Comparison of ENCODE assay signal across 1 cellular context in genomic region chr16:30805370-30806169, GRCh38.
TF ChIP-seq lines count a peak whose summit lies in the region.

No MANE protein-coding gene starts in this region.

TF ChIP-seq in K562, 482 proteins besides CTCF, POLR2A, EP300 and RAD21 (continued from another document and continues in another):
- TF ChIP-seq ZNF592 (IDR thresholded peaks at IDR 0.05), result peak; percentile 50
- TF ChIP-seq ZFX (CRISPR knock-in tag; IDR thresholded peaks at IDR 0.05), result peak; percentile 99
- peak; percentile 43; the same call in 1 of the 2 replicates for TF ChIP-seq ARID1B (IDR thresholded peaks at IDR 0.05)
- no peak for TF ChIP-seq EGR1 (conservative IDR thresholded peaks at IDR 0.05)
- peak; percentile 69 for TF ChIP-seq CBX1 (IDR thresholded peaks at IDR 0.05; ENCODE audit: low read depth)
- TF ChIP-seq ADNP (tag; IDR thresholded peaks at IDR 0.05), result no peak
- TF ChIP-seq SRSF1 (IDR thresholded peaks at IDR 0.05; ENCODE audit: low read depth, low read length), result 0 out of 2 replicates have a peak, but pooled peaks have one; percentile 27
- no peak for TF ChIP-seq ZNF561 (CRISPR knock-in tag; conservative IDR thresholded peaks at IDR 0.05)
- TF ChIP-seq ETS2 (tag; IDR thresholded peaks at IDR 0.05; ENCODE audit: borderline replicate concordance, poor library complexity, severe bottlenecking), result peak; percentile 42
- TF ChIP-seq UBTF (IDR thresholded peaks at IDR 0.05; ENCODE audit: borderline replicate concordance in 1 of 2, low read depth in 2 of 2, low read length in 2 of 2), result peak; percentile 81 to 89; a peak in 3 of 4 replicates
- no peak for TF ChIP-seq ZNF407 (IDR thresholded peaks at IDR 0.05; ENCODE audit: low read depth)
- TF ChIP-seq MLLT1 (IDR thresholded peaks at IDR 0.05), result 0 out of 4 replicates have a peak, but pooled peaks of 1 of the 2 experiments have one; percentile 60
- TF ChIP-seq BRF2 (IDR thresholded peaks at IDR 0.05; ENCODE audit: borderline replicate concordance, insufficient read depth, insufficient read length), result no peak
- TF ChIP-seq XRCC4 (IDR thresholded peaks at IDR 0.05; ENCODE audit: extremely low read depth, insufficient read depth, insufficient read length), result no peak
- no peak for TF ChIP-seq ZNF764 (CRISPR knock-in tag; IDR thresholded peaks at IDR 0.05; ENCODE audit: low read depth)
- TF ChIP-seq XRCC5 (IDR thresholded peaks at IDR 0.05; ENCODE audit: low read depth, low read length), result peak; percentile 48; the same call in 1 of the 2 replicates
- no peak; a peak in 1 of 4 replicates for TF ChIP-seq FOXA3 (CRISPR knock-in tag; conservative IDR thresholded peaks at IDR 0.05 in 1 of 2, IDR thresholded peaks at IDR 0.05 in 1 of 2)
- peak; percentile 59 for TF ChIP-seq SPI1 (IDR thresholded peaks at IDR 0.05; ENCODE audit: borderline replicate concordance, low read depth, low read length)
- TF ChIP-seq PTRF (tag; IDR thresholded peaks at IDR 0.05), result no peak
- peak; percentile 69 for TF ChIP-seq ATF6 (CRISPR knock-in tag; IDR thresholded peaks at IDR 0.05)
- no peak for TF ChIP-seq EZH2 (IDR thresholded peaks at IDR 0.05; ENCODE audit: borderline replicate concordance, low read depth, low read length)
- no peak for TF ChIP-seq ZNF174 (CRISPR knock-in tag; IDR thresholded peaks at IDR 0.05)
- peak; percentile 4; the same call in 1 of the 2 replicates for TF ChIP-seq ETS1 (conservative IDR thresholded peaks at IDR 0.05; ENCODE audit: control insufficient read depth, low read depth, low read length)
- TF ChIP-seq SNIP1 (IDR thresholded peaks at IDR 0.05; ENCODE audit: low read depth), result peak; percentile 92
- TF ChIP-seq CBFB (CRISPR knock-in tag; IDR thresholded peaks at IDR 0.05), result peak; percentile 91; the same call in 1 of the 2 replicates
- no peak for TF ChIP-seq U2AF1 (optimal IDR thresholded peaks at IDR 0.05; ENCODE audit: low read depth, low read length)
- peak; percentile 93 for TF ChIP-seq TAF9B (IDR thresholded peaks at IDR 0.05; ENCODE audit: partially characterized antibody)
- TF ChIP-seq LCOR (CRISPR knock-in tag; IDR thresholded peaks at IDR 0.05), result peak; percentile 81
- TF ChIP-seq PRDM10 (IDR thresholded peaks at IDR 0.05; ENCODE audit: partially characterized antibody), result peak; percentile 78
